Comparison of ENCODE assay signal across 25 cellular contexts in the genomic region with DNA sequence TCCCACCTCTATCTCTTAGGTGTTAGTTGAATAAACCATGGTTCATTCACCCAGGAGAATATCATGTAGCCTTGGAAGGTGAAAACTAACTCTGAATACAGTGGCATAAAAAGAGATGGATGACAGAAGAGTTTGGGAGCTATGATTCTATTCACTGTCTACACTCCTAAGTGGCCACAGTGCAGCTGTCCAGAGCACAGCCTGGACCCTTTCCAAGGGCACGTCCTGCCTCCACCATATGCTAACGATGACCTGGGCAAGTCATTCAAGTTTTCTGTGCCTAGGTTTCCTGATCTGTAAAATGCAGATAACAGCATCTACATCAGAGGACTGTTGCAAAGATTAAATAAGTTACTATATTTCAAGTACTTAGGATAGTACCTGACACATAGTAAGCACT.
"Had no signal": no experiment of that assay in that cellular context is flagged by ENCODE, and none has a peak within 500 bp of the region (broad histone marks: within the 10 kb centered on the region; RNA-seq: fewer than 3 reads in every experiment).

No MANE protein-coding gene starts in this region.

- H3K27me3 ChIP-seq: colonic mucosa, dorsolateral prefrontal cortex, esophagus muscularis mucosa, esophagus squamous epithelium, foreskin keratinocyte, gastrocnemius medialis, gastroesophageal sphincter, heart left ventricle, hepatocyte had no signal

- H3K4me3 ChIP-seq: colonic mucosa, coronary artery, dorsolateral prefrontal cortex, esophagus muscularis mucosa, esophagus squamous epithelium, gastrocnemius medialis, gastroesophageal sphincter, heart left ventricle, heart right ventricle, hepatocyte had no signal

- DNase-seq: colonic mucosa; cortex of kidney; dermis blood vessel endothelial cell; dorsolateral prefrontal cortex; effector CD4-positive, alpha-beta T cell; effector CD8-positive, alpha-beta T cell; effector memory CD4-positive, alpha-beta T cell; effector memory CD8-positive, alpha-beta T cell; endodermal cell; erythroblast; esophagus squamous epithelium; foreskin fibroblast; foreskin keratinocyte; foreskin melanocyte; gastrocnemius medialis; glutamatergic neuron; head of caudate nucleus; heart left ventricle; heart right ventricle had no signal

- H3K27ac ChIP-seq: colonic mucosa, coronary artery, dorsolateral prefrontal cortex, epithelial cell of prostate, esophagus muscularis mucosa, esophagus squamous epithelium, foreskin keratinocyte, gastrocnemius medialis, gastroesophageal sphincter, heart left ventricle, heart right ventricle, hepatocyte had no signal

- H3K9me3 ChIP-seq: colonic mucosa, esophagus muscularis mucosa, esophagus squamous epithelium, gastrocnemius medialis, gastroesophageal sphincter, heart left ventricle, heart right ventricle had no signal

- H3K4me1 ChIP-seq: colonic mucosa, esophagus muscularis mucosa, esophagus squamous epithelium, foreskin keratinocyte, gastrocnemius medialis, gastroesophageal sphincter, heart left ventricle, heart right ventricle had no signal

- ATAC-seq: effector memory CD8-positive, alpha-beta T cell; esophagus mucosa; foreskin keratinocyte; gastrocnemius medialis; gastroesophageal sphincter; heart left ventricle; heart right ventricle had no signal

- H3K36me3 ChIP-seq: colonic mucosa, esophagus muscularis mucosa, esophagus squamous epithelium, gastrocnemius medialis, gastroesophageal sphincter, heart left ventricle, heart right ventricle had no signal
